ENCODE assay signal across 9 cellular contexts in genomic region chr11:104333977-104334376, GRCh38.
DNase-seq lines count a peak whose midpoint lies in the region; ATAC-seq and TF ChIP-seq lines count a peak whose summit lies in the region.
"Had no signal": no experiment of that assay in that cellular context is flagged by ENCODE, and none has a peak within 500 bp of the region (broad histone marks: within the 10 kb centered on the region; RNA-seq: fewer than 3 reads in every experiment).

No MANE protein-coding gene starts in this region.

- no peak overlapping the region for H3K4me3 ChIP-seq in fibroblast of pulmonary artery (replicated peaks; ENCODE audit: low read depth, low read length)

- H3K9me3 Mint-ChIP-seq in stimulated activated naive B cell treated with anti-CD40 and anti-IgM and Interleukin-4, amounts not matched to agents 10 μg/mL and 1 μg/mL and 100 μg/mL, for 72 hours: peaks cover 0 to 1% of the 10 kb centered on the region in 2 donors

- no peak overlapping the region for H3K27ac Mint-ChIP-seq in stimulated activated naive B cell treated with anti-CD40 and anti-IgM and Interleukin-4, amounts not matched to agents 10 μg/mL and 1 μg/mL and 100 μg/mL, for 72 hours
- H3K27ac Mint-ChIP-seq: activated naive CD8-positive, alpha-beta T cell had no signal

- H3K4me1 Mint-ChIP-seq in stimulated activated naive B cell treated with anti-CD40 and anti-IgM and Interleukin-4, amounts not matched to agents 10 μg/mL and 1 μg/mL and 100 μg/mL, for 72 hours: no peaks in the 10 kb centered on the region

- peak; percentile 29 for TF ChIP-seq CTCF in fibroblast of pulmonary artery (IDR thresholded peaks at IDR 0.05; ENCODE audit: low read length, missing control alignments)

- H3K4me3 Mint-ChIP-seq in stimulated activated naive B cell treated with anti-CD40 and anti-IgM and Interleukin-4, amounts not matched to agents 10 μg/mL and 1 μg/mL and 100 μg/mL, for 72 hours: no peak overlapping the region
- H3K4me3 Mint-ChIP-seq: activated naive CD8-positive, alpha-beta T cell had no signal

- H3K36me3 Mint-ChIP-seq in stimulated activated naive B cell treated with anti-CD40 and anti-IgM and Interleukin-4, amounts not matched to agents 10 μg/mL and 1 μg/mL and 100 μg/mL, for 72 hours: no peaks in the 10 kb centered on the region
- H3K36me3 Mint-ChIP-seq: activated naive CD8-positive, alpha-beta T cell had no signal

- no peaks in the 10 kb centered on the region for H3K27me3 Mint-ChIP-seq in stimulated activated naive B cell treated with anti-CD40 and anti-IgM and Interleukin-4, amounts not matched to agents 10 μg/mL and 1 μg/mL and 100 μg/mL, for 72 hours

- ATAC-seq in GM21526 (IDR thresholded peaks at IDR 0.05; ENCODE audit: low FRiP score, unreplicated experiment) (peak; percentile 70), GM19467 (IDR thresholded peaks at IDR 0.05; ENCODE audit: unreplicated experiment) (no peak)
- ATAC-seq in stimulated activated naive B cell treated with anti-CD40 and anti-IgM and Interleukin-4, amounts not matched to agents 10 μg/mL and 1 μg/mL and 100 μg/mL, for 72 hours (replicated peaks): no peak

- DNase-seq in ELR (ENCODE audit: low read depth) (peak; percentile 30), M059J (ENCODE audit: low read depth) (peak; percentile 18), fibroblast of pulmonary artery (ENCODE audit: low read depth) (no peak), D341Med (ENCODE audit: low spot score) (no peak)
- no peak for DNase-seq in effector CD4-positive, alpha-beta T cell
- no peak for DNase-seq in stimulated activated naive B cell treated with anti-CD40 and anti-IgM and Interleukin-4, amounts not matched to agents 10 μg/mL and 1 μg/mL and 100 μg/mL, for 72 hours

Comparison
In these comparisons a context has a peak if more than half of its experiments do, and no peak if none do; other contexts are left out.
1. DNase-seq: peak in ELR (single experiment) and M059J (single experiment); none in fibroblast of pulmonary artery (single experiment), D341Med (single experiment), effector CD4-positive, alpha-beta T cell (single experiment) and stimulated activated naive B cell treated with anti-CD40 and anti-IgM and Interleukin-4, amounts not matched to agents 10 μg/mL and 1 μg/mL and 100 μg/mL, for 72 hours (single experiment).